Comparison of ENCODE assay signal across 33 cellular contexts in the genomic region with DNA sequence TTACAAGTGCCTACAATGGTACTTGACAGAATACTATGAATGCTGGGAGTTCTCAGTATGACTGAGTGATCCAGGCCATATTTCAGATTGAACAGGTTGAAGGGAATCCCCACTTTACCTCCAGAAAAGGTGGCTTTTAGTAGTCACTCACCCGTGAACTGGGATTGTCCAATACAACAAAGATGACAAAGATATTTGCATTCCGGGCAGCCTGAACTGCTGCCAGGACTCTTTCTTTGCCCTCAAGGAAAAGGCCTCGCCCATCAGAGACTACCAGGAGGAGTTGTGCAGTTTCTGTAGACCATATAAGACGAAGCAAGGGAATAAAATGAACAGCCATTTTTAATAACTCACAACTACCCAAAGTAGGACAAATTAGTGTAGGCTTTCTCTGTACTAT. TPM values are rescaled to one million over a fixed set of nuclear protein-coding genes. Genes with fewer than 3 reads are reported as not detected.
DNase-seq lines count a peak whose midpoint lies in the region; ATAC-seq, FAIRE-seq and TF ChIP-seq lines count a peak whose summit lies in the region.
"Had no signal": no experiment of that assay in that cellular context is flagged by ENCODE, and none has a peak within 500 bp of the region (broad histone marks: within the 10 kb centered on the region; RNA-seq: fewer than 3 reads in every experiment).

No MANE protein-coding gene starts in this region.

- no peak for TF ChIP-seq POLR2A in GM12878 (IDR thresholded peaks at IDR 0.05; ENCODE audit: low read depth, low read length)

- H3K9me3 ChIP-seq in GM12878 (replicated peaks; ENCODE audit: control insufficient read depth, insufficient read depth, low read length) (no peaks in the 10 kb centered on the region), neural progenitor cell (ENCODE audit: low read depth) (no peaks in the 10 kb centered on the region)
- H3K9me3 ChIP-seq: prostate gland, sigmoid colon, suprapubic skin had no signal

- POLR2A ChIA-PET in GM12878 (lab: Charles Lee), result interaction anchor here (0.5 kb wide), 1 partner anchor 1449 kb away, joined by 4 read pairs; no protein-coding TSS in a partner anchor

- no peaks in the 10 kb centered on the region for H3K4me1 ChIP-seq in GM12878 (ENCODE audit: control insufficient read depth, insufficient read depth, low read length)
- H3K4me1 ChIP-seq in neural progenitor cell, result no peaks in the 10 kb centered on the region
- H3K4me1 ChIP-seq: prostate gland, sigmoid colon, suprapubic skin had no signal

- DNase-seq in DMS53 (lab: John Stamatoyannopoulos, UW) (peak; percentile 42), DMS53 treated with DMSO at 0.1 percent for 48 hours (lab: John Stamatoyannopoulos, UW; ENCODE audit: unreplicated experiment) (no peak), GM12878 (ENCODE audit: low read depth, low spot score) (no peak), neural progenitor cell (ENCODE audit: low spot score) (no peak), kidney glomerular epithelial cell (lab: John Stamatoyannopoulos, UW) (no peak)
- DNase-seq in central memory CD4-positive, alpha-beta T cell, result no peak
- no peak for DNase-seq in stimulated activated CD4-positive, alpha-beta T cell treated with anti-CD3 and anti-CD28 coated beads, Interleukin-4, amount 100 ng/mL, for 24 hours
- DNase-seq: activated CD4-positive, alpha-beta T cell treated with anti-CD3 and anti-CD28 coated beads, Interleukin-2, amount 10 ng/mL, durations not matched to agents 7 days and 5 days; activated naive CD8-positive, alpha-beta T cell treated with anti-CD3 and anti-CD28 coated beads, Interleukin-2, amount 10 ng/mL, durations not matched to agents 7 days and 5 days; CD4-positive, CD25-positive, alpha-beta regulatory T cell; cerebellar nuclear complex; GDM1; hippocampal formation; KBM-7; mesendoderm; MM.1S; NCI-H2107; sigmoid colon; stimulated activated CD4-positive, alpha-beta T cell treated with anti-CD3 and anti-CD28 coated beads, Interleukin-4, amount 100 ng/mL, for 4 hours; stimulated activated naive CD4-positive, alpha-beta T cell; SW 1271; T1000 had no signal

- intact Hi-C loops in GM12878 (cut with micrococcal nuclease; ENCODE audit: unreplicated experiment), result no loop called here

- in situ Hi-C loops in GM12878 (cut with MboI), result no loop called here

- H2AFZ ChIP-seq in GM12878 (ENCODE audit: control insufficient read depth, low read depth, low read length), result no peak overlapping the region
- no peak overlapping the region for H2AFZ ChIP-seq in neural progenitor cell (replicated peaks)

- H3K27ac ChIP-seq in GM12878 (ENCODE audit: control insufficient read depth, insufficient read depth), result no peak overlapping the region
- no peak overlapping the region for H3K27ac ChIP-seq in neural progenitor cell
- H3K27ac ChIP-seq: 22Rv1, prostate gland, sigmoid colon, suprapubic skin had no signal

- H3K4me3 Mint-ChIP-seq in neural progenitor cell, result no peak overlapping the region
- H3K4me3 Mint-ChIP-seq: activated CD4-positive, alpha-beta T cell treated with anti-CD3 and anti-CD28 coated beads, Interleukin-2, amount 10 ng/mL, durations not matched to agents 7 days and 5 days; activated naive CD8-positive, alpha-beta T cell treated with anti-CD3 and anti-CD28 coated beads, Interleukin-2, amount 10 ng/mL, durations not matched to agents 7 days and 5 days had no signal

- TF ChIP-seq RAD21 in GM12878 (IDR thresholded peaks at IDR 0.05; ENCODE audit: insufficient read depth, low read depth, low read length), result no peak

- no peaks in the 10 kb centered on the region for H3K27me3 ChIP-seq in GM12878 (replicated peaks in 1 of 2; ENCODE audit: control insufficient read depth in 2 of 2, insufficient read depth in 2 of 2, low read length in 1 of 2)
- H3K27me3 ChIP-seq in neural progenitor cell, result no peaks in the 10 kb centered on the region
- H3K27me3 ChIP-seq: sigmoid colon, suprapubic skin had no signal

- no peak overlapping the region for H3K9ac ChIP-seq in GM12878 (ENCODE audit: control insufficient read depth, insufficient read depth, low read length)
- no peak overlapping the region for H3K9ac ChIP-seq in neural progenitor cell

- peak; percentile 45 for ATAC-seq in HG02610 (IDR thresholded peaks at IDR 0.05; ENCODE audit: unreplicated experiment)
- no peak for ATAC-seq in GM12878
- ATAC-seq: left lobe of liver, Panc1 had no signal

- no peaks in the 10 kb centered on the region for H3K27me3 Mint-ChIP-seq in neural progenitor cell (ENCODE audit: insufficient read depth, low read depth)
- H3K27me3 Mint-ChIP-seq: activated CD4-positive, alpha-beta T cell treated with anti-CD3 and anti-CD28 coated beads, Interleukin-2, amount 10 ng/mL, durations not matched to agents 7 days and 5 days; activated naive CD8-positive, alpha-beta T cell treated with anti-CD3 and anti-CD28 coated beads, Interleukin-2, amount 10 ng/mL, durations not matched to agents 7 days and 5 days; CD4-positive, CD25-positive, alpha-beta regulatory T cell had no signal

- TF ChIP-seq CTCF in GM12878 (IDR thresholded peaks at IDR 0.05 in 2 of 3, conservative IDR thresholded peaks at IDR 0.05 in 1 of 3; ENCODE audit: control insufficient read depth in 2 of 3, extremely low read depth in 1 of 3, insufficient read depth in 1 of 3, low read depth in 3 of 3, low read length in 3 of 3) (no peak), neural progenitor cell (IDR thresholded peaks at IDR 0.05) (no peak)

- H3K79me2 ChIP-seq in GM12878 (ENCODE audit: control insufficient read depth, insufficient read depth, low read length) (no peaks in the 10 kb centered on the region), neural progenitor cell (ENCODE audit: low read depth) (peaks cover 10% of the 10 kb centered on the region)

- H4K20me1 ChIP-seq in GM12878 (ENCODE audit: control insufficient read depth, insufficient read depth) (no peaks in the 10 kb centered on the region), neural progenitor cell (ENCODE audit: low read depth) (peaks cover 21% of the 10 kb centered on the region)

- WGBS in GM12878 (ENCODE audit: insufficient coverage, insufficient replicate concordance, low lambda C conversion rate, missing lambda C conversion rate), result 87% methylated on average over 4 of the region's 4 CpGs

- H3K9me3 Mint-ChIP-seq in neural progenitor cell, result no peaks in the 10 kb centered on the region
- H3K9me3 Mint-ChIP-seq: activated CD4-positive, alpha-beta T cell treated with anti-CD3 and anti-CD28 coated beads, Interleukin-2, amount 10 ng/mL, durations not matched to agents 7 days and 5 days; activated naive CD8-positive, alpha-beta T cell treated with anti-CD3 and anti-CD28 coated beads, Interleukin-2, amount 10 ng/mL, durations not matched to agents 7 days and 5 days; CD4-positive, CD25-positive, alpha-beta regulatory T cell had no signal

- peak overlapping the region; percentile 43 for H3K27ac Mint-ChIP-seq in neural progenitor cell
- H3K27ac Mint-ChIP-seq: activated CD4-positive, alpha-beta T cell treated with anti-CD3 and anti-CD28 coated beads, Interleukin-2, amount 10 ng/mL, durations not matched to agents 7 days and 5 days; activated naive CD8-positive, alpha-beta T cell treated with anti-CD3 and anti-CD28 coated beads, Interleukin-2, amount 10 ng/mL, durations not matched to agents 7 days and 5 days had no signal

- H3K36me3 Mint-ChIP-seq in neural progenitor cell, result peaks cover 19% of the 10 kb centered on the region

- SMC1A ChIA-PET in GM12878 (lab: Charles Lee; ENCODE audit: uncharacterized antibody, unreplicated experiment), result interaction anchor here (0.8 kb wide), 1 partner anchor 9 kb away, joined by 3 read pairs; no protein-coding TSS in a partner anchor

- H3K4me3 ChIP-seq in GM12878, result no peak overlapping the region
- H3K4me3 ChIP-seq in neural progenitor cell, result no peak overlapping the region
- H3K4me3 ChIP-seq: prostate gland, sigmoid colon, suprapubic skin had no signal

- RAD21 ChIA-PET in GM12878 (lab: Charles Lee; ENCODE audit: unreplicated experiment), result no interaction called here

- peaks cover 13% of the 10 kb centered on the region for H3F3A ChIP-seq in neural progenitor cell (ENCODE audit: low read depth)

- no peak for FAIRE-seq in GM12878 (lab: Jason Lieb, UNC)
- FAIRE-seq: astrocyte, endometrium, GM18507, HTR-8/SVneo, urothelium cell line had no signal

- BruUV-seq in GM12878 (replicated peaks; lab: Mats Ljungman, UMichigan), result no TSS peak

- TF ChIP-seq EP300 in GM12878 (IDR thresholded peaks at IDR 0.05; ENCODE audit: borderline replicate concordance in 1 of 2, control insufficient read depth in 1 of 2, low read depth in 2 of 2, low read length in 2 of 2), result no peak

- H3K4me1 Mint-ChIP-seq in neural progenitor cell, result peaks cover 14% of the 10 kb centered on the region

- H3K36me3 ChIP-seq in GM12878 (ENCODE audit: control insufficient read depth in 2 of 2, insufficient read depth in 2 of 2, low read length in 1 of 2) (peaks cover 4 to 34% of the 10 kb centered on the region in 2 experiments), neural progenitor cell (peaks cover 11% of the 10 kb centered on the region)
- H3K36me3 ChIP-seq: prostate gland had no signal

- CTCF ChIA-PET in GM12878 (lab: Yijun Ruan, JAX), result no interaction called here

- H3K4me2 ChIP-seq in GM12878 (ENCODE audit: control insufficient read depth, insufficient read depth) (no peak overlapping the region), neural progenitor cell (no peak overlapping the region)

TF ChIP-seq in GM12878, 131 proteins besides CTCF, POLR2A, EP300 and RAD21:
- TF ChIP-seq IRF4 (IDR thresholded peaks at IDR 0.05; ENCODE audit: low read depth, low read length) (peak; percentile 24; the same call in 1 of the 2 replicates), JUNB (IDR thresholded peaks at IDR 0.05) (peak; percentile 43), IKZF2 (IDR thresholded peaks at IDR 0.05) (no peak)

RNA-seq across cellular contexts. Expression of a gene that starts 6.3 kb away (rescaled TPM):
- total RNA-seq in GM12878 (2013; cell fraction: nucleolus; rRNA removed), result 39.5 and 42.0 TPM in 2 replicates
- 15.5 and 17.2 TPM in 2 replicates for total RNA-seq in GM12878 (2014; rRNA removed)
- 18.8 and 20.6 TPM in 2 replicates for total RNA-seq in GM12878 (2014; rRNA removed; fragmentation: Illumina TruSeq; extraction: Trizol)
- 23.6 and 25.1 TPM in 2 replicates for total RNA-seq in GM12878 (2021)
- 29.8 TPM for polyA plus RNA-seq in GM12878 (2011; ENCODE audit: low read depth)
- 33.8 and 62.2 TPM in 2 replicates for polyA plus RNA-seq in GM12878 (2011; rRNA removed)
- 8.3 and 9.2 TPM in 2 replicates for polyA plus RNA-seq in GM12878 (2011; cell fraction: cytosol; rRNA removed)
- 9.0 and 10.0 TPM in 2 replicates for polyA plus RNA-seq in GM12878 (2011; cell fraction: nucleus; rRNA removed)
- 23.9 and 28.6 TPM in 2 replicates for polyA plus RNA-seq in GM12878 (2012)
- polyA plus RNA-seq in GM12878 (2014; fragmentation: Illumina TruSeq; extraction: Trizol), result 27.9 and 40.8 TPM in 2 replicates
- 10 to 100 TPM; 57.1 to 75.0 TPM for polyA plus RNA-seq in GM12878 (2014; fragmentation: Nextera tagmentation; extraction: Ambion mirVana)
- 14.9 and 18.5 TPM in 2 replicates for polyA plus RNA-seq in GM12878 (2014; rRNA removed)
- 10 to 100 TPM; 52.5 to 57.9 TPM for polyA plus RNA-seq in GM12878 (2016; fragmentation: Nextera tagmentation; extraction: Ambion mirVana)
- polyA minus RNA-seq in GM12878 (2011; rRNA and poly(A)+ RNA removed), result 8.1 and 11.3 TPM in 2 replicates
- polyA minus RNA-seq in GM12878 (2011; cell fraction: cytosol; rRNA and poly(A)+ RNA removed), result 4.1 and 6.7 TPM in 2 replicates
- polyA minus RNA-seq in GM12878 (2011; cell fraction: nucleus; rRNA and poly(A)+ RNA removed), result 8.2 and 13.0 TPM in 2 replicates
- total RNA-seq in neural progenitor cell (ENCODE audit: low replicate concordance), result 21.6 and 37.1 TPM in 2 replicates
